Comparison of ENCODE assay signal across 15 cellular contexts in genomic region chr5:57696005-57696755, GRCh38.
DNase-seq lines count a peak whose midpoint lies in the region; ATAC-seq, FAIRE-seq and TF ChIP-seq lines count a peak whose summit lies in the region.
"Had no signal": no experiment of that assay in that cellular context is flagged by ENCODE, and none has a peak within 500 bp of the region (broad histone marks: within the 10 kb centered on the region; RNA-seq: fewer than 3 reads in every experiment).

No MANE protein-coding gene starts in this region.

- DNase-seq in A549 (ENCODE audit: low read depth in 1 of 2, low spot score in 1 of 2) (no peak), RWPE2 (ENCODE audit: low spot score) (no peak), fibroblast of the aortic adventitia (ENCODE audit: low read depth) (no peak), ovary (peak in 3 of 5 donors; percentile 19 to 20 (median 20)), colonic mucosa (no peak), BE2C (no peak), WTC11 (ENCODE audit: low spot score) (no peak)
- no peak for DNase-seq in activated CD4-positive, alpha-beta memory T cell treated with anti-CD3 and anti-CD28 coated beads, Interleukin-2, amount 10 ng/mL, durations not matched to agents 7 days and 5 days
- DNase-seq: brain microvascular endothelial cell, naive B cell, NCI-H345, small intestine, T-helper 17 cell had no signal

- no peak overlapping the region for H3K27ac Mint-ChIP-seq in activated CD4-positive, alpha-beta memory T cell treated with anti-CD3 and anti-CD28 coated beads, Interleukin-2, amount 10 ng/mL, durations not matched to agents 7 days and 5 days
- no peak overlapping the region for H3K27ac Mint-ChIP-seq in WTC11
- H3K27ac Mint-ChIP-seq: naive B cell, T-helper 17 cell had no signal

- no peak overlapping the region for H3K4me2 ChIP-seq in A549

- intact Hi-C loops in ovary (cut with DNase I), result no loop called here
- intact Hi-C loops in colonic mucosa (cut with DNase I), result no loop called here

- no peak overlapping the region for H3K4me3 ChIP-seq in A549
- H3K4me3 ChIP-seq in RWPE2 (ENCODE audit: severe bottlenecking), result no peak overlapping the region
- H3K4me3 ChIP-seq in fibroblast of the aortic adventitia (ENCODE audit: low read depth, low read length), result no peak overlapping the region
- H3K4me3 ChIP-seq in ovary, result no peak overlapping the region
- H3K4me3 ChIP-seq in colonic mucosa, result no peak overlapping the region
- H3K4me3 ChIP-seq in BE2C (ENCODE audit: low read depth, low read length), result no peak overlapping the region
- H3K4me3 ChIP-seq: GM12878 had no signal

- no peaks in the 10 kb centered on the region for H3K9me3 Mint-ChIP-seq in activated CD4-positive, alpha-beta memory T cell treated with anti-CD3 and anti-CD28 coated beads, Interleukin-2, amount 10 ng/mL, durations not matched to agents 7 days and 5 days
- no peaks in the 10 kb centered on the region for H3K9me3 Mint-ChIP-seq in WTC11
- H3K9me3 Mint-ChIP-seq: naive B cell had no signal

- TF ChIP-seq CTCF in A549 (IDR thresholded peaks at IDR 0.05) (no peak), RWPE2 (IDR thresholded peaks at IDR 0.05; ENCODE audit: poor library complexity, severe bottlenecking) (peak; percentile 21), fibroblast of the aortic adventitia (IDR thresholded peaks at IDR 0.05; ENCODE audit: insufficient read depth, low read length) (peak; percentile 6), ovary (IDR thresholded peaks at IDR 0.05) (peak in 1 of 3 donors; percentile 4), colonic mucosa (IDR thresholded peaks at IDR 0.05) (no peak), BE2C (IDR thresholded peaks at IDR 0.05; ENCODE audit: low read depth, low read length) (no peak), WTC11 (IDR thresholded peaks at IDR 0.05) (no peak)

- H3K27me3 Mint-ChIP-seq in activated CD4-positive, alpha-beta memory T cell treated with anti-CD3 and anti-CD28 coated beads, Interleukin-2, amount 10 ng/mL, durations not matched to agents 7 days and 5 days, result no peaks in the 10 kb centered on the region
- no peaks in the 10 kb centered on the region for H3K27me3 Mint-ChIP-seq in WTC11 (ENCODE audit: low read depth)
- H3K27me3 Mint-ChIP-seq: naive B cell, T-helper 17 cell had no signal

- no peaks in the 10 kb centered on the region for H3K36me3 Mint-ChIP-seq in activated CD4-positive, alpha-beta memory T cell treated with anti-CD3 and anti-CD28 coated beads, Interleukin-2, amount 10 ng/mL, durations not matched to agents 7 days and 5 days (ENCODE audit: low read depth)
- H3K36me3 Mint-ChIP-seq in WTC11, result no peaks in the 10 kb centered on the region
- H3K36me3 Mint-ChIP-seq: naive B cell had no signal

- H3K4me1 ChIP-seq in A549 (peaks cover 51% of the 10 kb centered on the region), RWPE2 (ENCODE audit: insufficient read depth, poor library complexity, severe bottlenecking) (peaks cover 42% of the 10 kb centered on the region), ovary (ENCODE audit: insufficient read depth) (peaks cover 23% of the 10 kb centered on the region), colonic mucosa (no peaks in the 10 kb centered on the region), BE2C (peaks cover 38% of the 10 kb centered on the region)

- no peak overlapping the region for H3K4me3 Mint-ChIP-seq in activated CD4-positive, alpha-beta memory T cell treated with anti-CD3 and anti-CD28 coated beads, Interleukin-2, amount 10 ng/mL, durations not matched to agents 7 days and 5 days
- no peak overlapping the region for H3K4me3 Mint-ChIP-seq in WTC11
- H3K4me3 Mint-ChIP-seq: naive B cell, T-helper 17 cell had no signal

- no peaks in the 10 kb centered on the region for H3K27me3 ChIP-seq in RWPE2 (ENCODE audit: insufficient read depth, poor library complexity, severe bottlenecking)
- no peaks in the 10 kb centered on the region for H3K27me3 ChIP-seq in ovary
- H3K27me3 ChIP-seq in colonic mucosa, result no peaks in the 10 kb centered on the region
- H3K27me3 ChIP-seq in BE2C, result no peaks in the 10 kb centered on the region
- H3K27me3 ChIP-seq: brain microvascular endothelial cell had no signal

- TF ChIP-seq EP300 in A549 (IDR thresholded peaks at IDR 0.05) (no peak), ovary (IDR thresholded peaks at IDR 0.05) (no peak)

- no peaks in the 10 kb centered on the region for H3K36me3 ChIP-seq in RWPE2 (ENCODE audit: low read depth)
- H3K36me3 ChIP-seq in ovary, result no peaks in the 10 kb centered on the region
- H3K36me3 ChIP-seq in colonic mucosa, result no peaks in the 10 kb centered on the region
- H3K36me3 ChIP-seq in BE2C, result no peaks in the 10 kb centered on the region
- H3K36me3 ChIP-seq: brain microvascular endothelial cell had no signal

- WGBS in A549 (ENCODE audit: missing lambda C conversion rate), result 89% methylated on average over 1 of the region's 1 CpG
- 4 to 14% (median 13%) methylated on average over 1 of the region's 1 CpG for WGBS in ovary, 3 donors

- FAIRE-seq in A549 (lab: Jason Lieb, UNC), result peak; percentile 13
- FAIRE-seq: GM12878, GM19239, small intestine had no signal

- no peak for TF ChIP-seq RAD21 in A549 (conservative IDR thresholded peaks at IDR 0.05 in 1 of 2, IDR thresholded peaks at IDR 0.05 in 1 of 2)

- POLR2A ChIA-PET in A549 (lab: Yijun Ruan, JAX) (no interaction called here), WTC11 (lab: Charles Lee) (no interaction called here)
- POLR2A ChIA-PET in activated CD4-positive, alpha-beta memory T cell treated with anti-CD3 and anti-CD28 coated beads, Interleukin-2, amount 10 ng/mL, durations not matched to agents 7 days and 5 days (lab: Charles Lee), result no interaction called here

- TF ChIP-seq POLR2A in A549 (IDR thresholded peaks at IDR 0.05; ENCODE audit: low read length), result no peak
- no peak for TF ChIP-seq POLR2A in ovary (IDR thresholded peaks at IDR 0.05)

- CTCF ChIA-PET in A549 (lab: Yijun Ruan, JAX) (interaction anchor here (1.6 to 2.1 kb wide), 3 partner anchors 45 to 398 kb away, joined by 4 to 8 read pairs (median 4); no protein-coding TSS in a partner anchor), WTC11 (lab: Charles Lee) (interaction anchor here (1.3 kb wide), 1 partner anchor 46 kb away, joined by 5 read pairs; no protein-coding TSS in a partner anchor)
- CTCF ChIA-PET in activated CD4-positive, alpha-beta memory T cell treated with anti-CD3 and anti-CD28 coated beads, Interleukin-2, amount 10 ng/mL, durations not matched to agents 7 days and 5 days (lab: Charles Lee), result no interaction called here

- H3K9ac ChIP-seq in colonic mucosa (ENCODE audit: low read depth in 2 of 2, low read length in 2 of 2), result no peak overlapping the region

- no peaks in the 10 kb centered on the region for H3K9me3 ChIP-seq in A549
- no peaks in the 10 kb centered on the region for H3K9me3 ChIP-seq in RWPE2 (ENCODE audit: severe bottlenecking)
- H3K9me3 ChIP-seq in ovary, result no peaks in the 10 kb centered on the region
- H3K9me3 ChIP-seq in colonic mucosa, result no peaks in the 10 kb centered on the region
- no peaks in the 10 kb centered on the region for H3K9me3 ChIP-seq in BE2C

- ATAC-seq in A549 (no peak), RWPE2 (ENCODE audit: low read depth) (no peak), WTC11 (no peak; the same call in 1 of the 2 replicates)
- ATAC-seq: GM12878, T-helper 17 cell had no signal

- H3K27ac ChIP-seq in A549 (peak overlapping the region; percentile 51 to 75; a peak in 5 of 6 replicates), RWPE2 (ENCODE audit: poor library complexity, severe bottlenecking) (peak overlapping the region; percentile 2), ovary (peak overlapping the region in 1 of 2 donors; percentile 63), colonic mucosa (no peak overlapping the region)
- H3K27ac ChIP-seq: brain microvascular endothelial cell had no signal

- no peaks in the 10 kb centered on the region for H3K4me1 Mint-ChIP-seq in activated CD4-positive, alpha-beta memory T cell treated with anti-CD3 and anti-CD28 coated beads, Interleukin-2, amount 10 ng/mL, durations not matched to agents 7 days and 5 days
- H3K4me1 Mint-ChIP-seq in WTC11, result peaks cover 34% of the 10 kb centered on the region
- H3K4me1 Mint-ChIP-seq: naive B cell, T-helper 17 cell had no signal

TF ChIP-seq in A549, 52 proteins besides CTCF, POLR2A, EP300 and RAD21:
- no peak for TF ChIP-seq RNF2 (IDR thresholded peaks at IDR 0.05; ENCODE audit: borderline replicate concordance, low read depth)
- TF ChIP-seq HOXB5 (CRISPR knock-in tag; IDR thresholded peaks at IDR 0.05), result no peak

TF ChIP-seq in WTC11, 78 proteins besides CTCF, POLR2A, EP300 and RAD21 (continues in another document):
- TF ChIP-seq MXD4 (CRISPR knock-in tag; IDR thresholded peaks at IDR 0.05; ENCODE audit: borderline replicate concordance) (no peak), AR (CRISPR knock-in tag; IDR thresholded peaks at IDR 0.05) (no peak), RELA (CRISPR knock-in tag; IDR thresholded peaks at IDR 0.05; ENCODE audit: borderline replicate concordance) (no peak)

Comparison
In these comparisons a context has a peak if more than half of its experiments do, and no peak if none do; other contexts are left out.
1. DNase-seq: peak in ovary (3 of 5); none in A549 (0 of 2), RWPE2 (single experiment), fibroblast of the aortic adventitia (single experiment), colonic mucosa (single experiment), activated CD4-positive, alpha-beta memory T cell treated with anti-CD3 and anti-CD28 coated beads, Interleukin-2, amount 10 ng/mL, durations not matched to agents 7 days and 5 days (single experiment), BE2C (single experiment) and WTC11 (single experiment).
2. CTCF ChIP-seq: peak in RWPE2 (single experiment) and fibroblast of the aortic adventitia (single experiment); none in A549 (single experiment), colonic mucosa (single experiment), BE2C (single experiment) and WTC11 (single experiment).